Comparison of ENCODE assay signal across 8 cellular contexts in the genomic region with DNA sequence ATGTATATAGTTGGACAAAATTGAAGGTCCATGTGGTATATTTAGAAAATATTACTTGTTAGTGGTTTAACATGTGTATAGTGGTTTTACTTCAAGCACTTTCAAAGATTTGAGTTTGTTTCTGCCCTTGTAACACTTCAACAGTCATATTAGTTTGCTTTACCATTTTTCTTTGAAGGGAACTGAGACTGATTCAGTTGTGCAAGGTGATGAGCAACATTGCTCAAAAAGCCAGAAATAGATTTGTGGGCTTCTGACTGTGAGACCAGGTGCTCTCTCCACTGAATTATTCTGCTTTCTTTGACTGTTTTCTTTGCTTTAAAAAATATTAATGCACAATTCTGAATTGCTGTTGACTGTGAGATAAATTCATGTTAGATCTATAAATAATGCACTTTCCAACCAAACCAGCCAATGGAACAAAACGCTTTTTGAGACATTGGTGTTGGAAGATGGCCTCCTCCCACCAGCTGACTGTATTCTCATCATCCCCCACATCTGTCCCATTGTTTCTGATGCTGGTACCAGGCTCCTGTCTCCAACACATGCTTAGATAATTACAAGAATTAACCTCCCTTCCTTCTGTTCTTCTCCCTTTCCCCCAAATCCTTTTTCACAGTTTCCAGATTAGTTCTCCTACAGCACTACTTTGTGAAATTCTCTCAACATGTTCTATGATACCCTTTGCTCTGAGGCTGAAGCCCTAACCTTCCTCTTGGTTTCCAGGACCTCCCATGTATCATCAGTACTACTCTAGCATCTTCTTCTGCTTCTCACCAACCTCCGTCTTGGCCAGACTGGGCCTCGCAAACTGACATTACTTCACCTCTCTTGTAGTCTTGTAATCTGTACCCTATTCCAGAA. TPM values are rescaled to one million over a fixed set of nuclear protein-coding genes. Genes with fewer than 3 reads are reported as not detected.
DNase-seq lines count a peak whose midpoint lies in the region; ATAC-seq, FAIRE-seq and TF ChIP-seq lines count a peak whose summit lies in the region.

No MANE protein-coding gene starts in this region.

- H4K5ac ChIP-seq in H1 (ENCODE audit: insufficient read length, low read depth, low read length): no peak overlapping the region

- no peak overlapping the region for H2BK20ac ChIP-seq in H1 (ENCODE audit: low read length)

- H3K27ac Mint-ChIP-seq in nephron progenitor cell: no peak overlapping the region

- H4K20me1 ChIP-seq in H1 (replicated peaks in 1 of 2; ENCODE audit: control insufficient read depth in 1 of 2, insufficient read depth in 2 of 2, low read length in 2 of 2): no peaks in the 10 kb centered on the region

- H2AK5ac ChIP-seq in H1 (ENCODE audit: low read depth, low read length): no peak overlapping the region

- H3K23me2 ChIP-seq in H1 (ENCODE audit: low read depth, low read length): no peaks in the 10 kb centered on the region

- 95% methylated on average over 3 of the region's 3 CpGs; no CpG with 5 or more reads in 1 of the 2 experiments for WGBS in H1 (ENCODE audit: extremely low coverage in 1 of 2, insufficient coverage in 1 of 2, insufficient read length in 1 of 2, insufficient replicate concordance in 2 of 2, low coverage in 1 of 2, low lambda C conversion rate in 2 of 2, missing lambda C conversion rate in 1 of 2), 2 experiments

- H3K4me1 Mint-ChIP-seq in nephron progenitor cell: peaks cover 24% of the 10 kb centered on the region

- H3K4me3 Mint-ChIP-seq in nephron progenitor cell: no peak overlapping the region

- H4K91ac ChIP-seq in H1 (replicated peaks; ENCODE audit: insufficient read length, low read length): peak overlapping the region; percentile 7

- H3K27ac ChIP-seq in H1 (ENCODE audit: low read depth, low read length) (no peak overlapping the region), breast epithelium (no peak overlapping the region)

- H3K79me2 ChIP-seq in H1 (ENCODE audit: control insufficient read depth in 1 of 2, insufficient read depth in 2 of 2, low read length in 2 of 2): peaks cover 0 to 7% of the 10 kb centered on the region in 2 experiments; a peak in 3 of 4 replicates

- H3K9ac ChIP-seq in H1 (replicated peaks in 1 of 4; ENCODE audit: extremely low read depth in 1 of 4, low read depth in 3 of 4, low read length in 3 of 4): no peak overlapping the region

- H2BK120ac ChIP-seq in H1 (replicated peaks; ENCODE audit: low read depth, low read length): no peak overlapping the region

- H4K8ac ChIP-seq in H1 (ENCODE audit: extremely low read depth, insufficient read depth, low read length): no peak overlapping the region

- ATAC-seq in GM18508 (IDR thresholded peaks at IDR 0.05; ENCODE audit: insufficient read depth, unreplicated experiment) (peak; percentile 83), GM21526 (IDR thresholded peaks at IDR 0.05; ENCODE audit: low FRiP score, unreplicated experiment) (peak; percentile 86), HG03457 (IDR thresholded peaks at IDR 0.05; ENCODE audit: unreplicated experiment) (peak; percentile 87)

- TF ChIP-seq CTCF in H1 (IDR thresholded peaks at IDR 0.05; ENCODE audit: control extremely low read depth in 1 of 3, insufficient read depth in 1 of 3, low read depth in 1 of 3, low read length in 3 of 3) (no peak), breast epithelium (IDR thresholded peaks at IDR 0.05) (no peak), nephron progenitor cell (IDR thresholded peaks at IDR 0.05) (no peak)

- H3K23ac ChIP-seq in H1 (ENCODE audit: insufficient read length): no peak overlapping the region

- H3K79me1 ChIP-seq in H1 (ENCODE audit: low read depth, low read length): no peaks in the 10 kb centered on the region

- no peak for TF ChIP-seq EP300 in H1 (IDR thresholded peaks at IDR 0.05; ENCODE audit: borderline replicate concordance in 1 of 2, low read depth in 2 of 2, low read length in 2 of 2)

- no peaks in the 10 kb centered on the region for H3K9me3 ChIP-seq in H1 (ENCODE audit: insufficient read depth in 2 of 2, low read depth in 1 of 2, low read length in 1 of 2)
- H3K9me3 ChIP-seq in breast epithelium: no peaks in the 10 kb centered on the region

- H2BK5ac ChIP-seq in H1 (ENCODE audit: low read depth, low read length): no peak overlapping the region

- H3K27me3 ChIP-seq in H1 (replicated peaks in 1 of 4; ENCODE audit: control insufficient read depth in 3 of 4, extremely low read depth in 1 of 4, insufficient read depth in 3 of 4, low read length in 3 of 4): no peaks in the 10 kb centered on the region
- H3K27me3 ChIP-seq in breast epithelium: no peaks in the 10 kb centered on the region

- DNase-seq in H1 (ENCODE audit: low read depth in 1 of 2, low spot score in 2 of 2): no peak
- DNase-seq in breast epithelium (ENCODE audit: low spot score in 2 of 2): no peak
- DNase-seq in COLO829 (ENCODE audit: low spot score): no peak
- no peak for DNase-seq in stimulated activated naive CD4-positive, alpha-beta T cell (lab: John Stamatoyannopoulos, UW)
- DNase-seq in nephron progenitor cell: no peak

- CTCF ChIA-PET in H1 (lab: Charles Lee; ENCODE audit: partially characterized antibody): no interaction called here

- H3K56ac ChIP-seq in H1 (replicated peaks; ENCODE audit: insufficient read length, low read depth, low read length): no peak overlapping the region

- no peak overlapping the region for H3K4me3 ChIP-seq in H1 (ENCODE audit: extremely low read depth in 1 of 4, insufficient read depth in 2 of 4, low read depth in 3 of 4, low read length in 4 of 4)
- H3K4me3 ChIP-seq in breast epithelium: no peak overlapping the region

- TF ChIP-seq POLR2A in H1 (IDR thresholded peaks at IDR 0.05; ENCODE audit: control extremely low read depth in 1 of 2, low read depth in 2 of 2, low read length in 2 of 2): no peak
- no peak for TF ChIP-seq POLR2A in breast epithelium (IDR thresholded peaks at IDR 0.05)

- H3K4me2 ChIP-seq in H1 (ENCODE audit: insufficient read depth in 1 of 2, low read depth in 2 of 2, low read length in 2 of 2): no peak overlapping the region

- FAIRE-seq in H1 (lab: Jason Lieb, UNC): no peak

- H3K9me3 Mint-ChIP-seq in nephron progenitor cell: no peaks in the 10 kb centered on the region

- no peak overlapping the region for H3K14ac ChIP-seq in H1 (ENCODE audit: insufficient read length)

- H3K4me1 ChIP-seq in H1 (replicated peaks in 1 of 4; ENCODE audit: control insufficient read depth in 3 of 4, insufficient read depth in 4 of 4, low read length in 3 of 4) (peaks cover 0 to 4% (median 3%) of the 10 kb centered on the region in 4 experiments; a peak in 3 of 7 replicates), breast epithelium (no peaks in the 10 kb centered on the region)

- H2AFZ ChIP-seq in H1 (ENCODE audit: low read length): no peak overlapping the region

- TF ChIP-seq RAD21 in H1 (IDR thresholded peaks at IDR 0.05 in 1 of 2, conservative IDR thresholded peaks at IDR 0.05 in 1 of 2; ENCODE audit: low read depth in 2 of 2, low read length in 2 of 2): no peak

- H3K27me3 Mint-ChIP-seq in nephron progenitor cell (ENCODE audit: low read depth, poor library complexity): no peaks in the 10 kb centered on the region

- no peak overlapping the region for H3K4ac ChIP-seq in H1 (replicated peaks; ENCODE audit: insufficient read length, low read depth, low read length)

- H3K18ac ChIP-seq in H1 (ENCODE audit: extremely low read depth, low read length): no peak overlapping the region; the same call in 1 of the 2 replicates

- H3K36me3 ChIP-seq in H1 (ENCODE audit: control insufficient read depth in 2 of 4, insufficient read depth in 4 of 4, low read length in 3 of 4) (no peaks in the 10 kb centered on the region), breast epithelium (no peaks in the 10 kb centered on the region)

- no peak overlapping the region for H2BK12ac ChIP-seq in H1 (ENCODE audit: low read depth, low read length)

- no peak overlapping the region for H2BK15ac ChIP-seq in H1 (ENCODE audit: low read length)

- H3K36me3 Mint-ChIP-seq in nephron progenitor cell (ENCODE audit: low read depth): no peaks in the 10 kb centered on the region

- intact Hi-C loops in breast epithelium (cut with DNase I; ENCODE audit: low total_unique reads): no loop called here

- POLR2A ChIA-PET in H1 (lab: Charles Lee; ENCODE audit: partially characterized antibody): interaction anchor here (0.8 kb wide), 1 partner anchor 147 kb away, joined by 3 read pairs; no protein-coding TSS in a partner anchor

TF ChIP-seq in H1, 55 proteins besides CTCF, POLR2A, EP300 and RAD21 (continues in another document):
- no peak for TF ChIP-seq CHD1 (IDR thresholded peaks at IDR 0.05; ENCODE audit: low read depth, low read length)
- no peak for TF ChIP-seq SRF (IDR thresholded peaks at IDR 0.05; ENCODE audit: low read depth, low read length)
- no peak for TF ChIP-seq E2F6 (IDR thresholded peaks at IDR 0.05)
- no peak for TF ChIP-seq HDAC2 (IDR thresholded peaks at IDR 0.05; ENCODE audit: borderline replicate concordance in 1 of 2, low read depth in 2 of 2, low read length in 2 of 2)
- TF ChIP-seq GTF2F1 (IDR thresholded peaks at IDR 0.05; ENCODE audit: borderline replicate concordance, low read depth, low read length): no peak
- TF ChIP-seq, protein P1, sequence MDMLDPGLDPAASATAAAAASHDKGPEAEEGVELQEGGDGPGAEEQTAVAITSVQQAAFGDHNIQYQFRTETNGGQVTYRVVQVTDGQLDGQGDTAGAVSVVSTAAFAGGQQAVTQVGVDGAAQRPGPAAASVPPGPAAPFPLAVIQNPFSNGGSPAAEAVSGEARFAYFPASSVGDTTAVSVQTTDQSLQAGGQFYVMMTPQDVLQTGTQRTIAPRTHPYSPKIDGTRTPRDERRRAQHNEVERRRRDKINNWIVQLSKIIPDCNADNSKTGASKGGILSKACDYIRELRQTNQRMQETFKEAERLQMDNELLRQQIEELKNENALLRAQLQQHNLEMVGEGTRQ (IDR thresholded peaks at IDR 0.05; ENCODE audit: low read length): no peak
- no peak for TF ChIP-seq CREB1 (IDR thresholded peaks at IDR 0.05)
- TF ChIP-seq BRCA1 (IDR thresholded peaks at IDR 0.05; ENCODE audit: low read depth, low read length): no peak

RNA-seq across cellular contexts. Expression of gene PLCL2, which starts 27.9 kb away (rescaled TPM):
- 6.8 and 7.3 TPM in 2 replicates for total RNA-seq in H1 (2021; fragmentation: NEBNext Ultra II Directional; extraction: Animal tissue kit (Norgen Biotek cat#: 25700))
- polyA plus RNA-seq in H1 (2011; rRNA removed): 3.1 and 3.5 TPM in 2 replicates
- 6.2 TPM for polyA plus RNA-seq in H1 (2011; cell fraction: cytosol; rRNA removed)
- 4.4 TPM for polyA plus RNA-seq in H1 (2011; cell fraction: nucleus; rRNA removed)
- 7.1 to 13.4 TPM (median 9.4 TPM) in 4 replicates for polyA plus RNA-seq in H1 (2012, experiment 1 of 2)
- 0.71 TPM for polyA plus RNA-seq in H1 (2012, experiment 2 of 2)
- polyA plus RNA-seq in H1 (2013, experiment 1 of 2): 2.3 TPM
- polyA plus RNA-seq in H1 (2013, experiment 2 of 2): 2.0 TPM
- 23.7 and 25.5 TPM in 2 replicates for polyA minus RNA-seq in H1 (2011; rRNA and poly(A)+ RNA removed)
- polyA minus RNA-seq in H1 (2011; cell fraction: cytosol; rRNA and poly(A)+ RNA removed): 10.6 TPM
- polyA minus RNA-seq in H1 (2011; cell fraction: nucleus; rRNA and poly(A)+ RNA removed): 44.7 TPM
- 10 to 100 TPM in 2 of 3 donors, 1 to 10 TPM in 1; 7.8 to 21.9 (median 17.0) TPM for total RNA-seq in breast epithelium
